15 cellular contexts compared by ENCODE assay signal in genomic region chr11:70212227-70212811, GRCh38. TPM values are rescaled to one million over a fixed set of nuclear protein-coding genes. Genes with fewer than 3 reads are reported as not detected.
DNase-seq lines count a peak whose midpoint lies in the region; ATAC-seq, FAIRE-seq and TF ChIP-seq lines count a peak whose summit lies in the region.
"Had no signal": no experiment of that assay in that cellular context is flagged by ENCODE, and none has a peak within 500 bp of the region (broad histone marks: within the 10 kb centered on the region; RNA-seq: fewer than 3 reads in every experiment).

No MANE protein-coding gene starts in this region.

- DNase-seq in GM23338 (ENCODE audit: low spot score), result peak; percentile 71
- no peak for DNase-seq in Panc1 (ENCODE audit: low read depth, low spot score)
- DNase-seq in hepatocyte (ENCODE audit: low spot score), result peak; percentile 59
- no peak for DNase-seq in NCI-H2107 (lab: John Stamatoyannopoulos, UW)
- no peak for DNase-seq in hypothalamus (lab: John Stamatoyannopoulos, UW)
- no peak for DNase-seq in RCC 7860 (ENCODE audit: low spot score)
- no peak for DNase-seq in NCI-H524 treated with DMSO at 0.1 percent for 48 hours (lab: John Stamatoyannopoulos, UW)
- DNase-seq: DND-41; NCI-H1105 treated with DMSO at 0.1 percent for 48 hours; NCI-H446; stimulated activated CD4-positive, alpha-beta T cell treated with anti-CD3 and anti-CD28 coated beads, Interleukin-4, amount 100 ng/mL, for 4 hours; stimulated activated naive B cell treated with anti-CD40 and anti-IgM and Interleukin-4, amounts not matched to agents 10 μg/mL and 1 μg/mL and 100 μg/mL, for 72 hours had no signal

- H4K20me1 ChIP-seq in GM23338 (replicated peaks; ENCODE audit: insufficient read depth) (peaks cover 7% of the 10 kb centered on the region; the same call in 1 of the 2 replicates), hepatocyte (ENCODE audit: insufficient read depth, poor library complexity, severe bottlenecking) (no peaks in the 10 kb centered on the region)

- TF ChIP-seq CTCF in GM23338 (conservative IDR thresholded peaks at IDR 0.05; ENCODE audit: low read depth in 2 of 2) (no peak), Panc1 (IDR thresholded peaks at IDR 0.05) (no peak), hepatocyte (IDR thresholded peaks at IDR 0.05; ENCODE audit: poor library complexity) (no peak), parathyroid adenoma (IDR thresholded peaks at IDR 0.05) (no peak)

- BruUV-seq in Panc1 (replicated peaks; lab: Mats Ljungman, UMichigan), result no TSS peak

- H3K4me3 ChIP-seq in GM23338 (no peak overlapping the region), Panc1 (ENCODE audit: low read depth in 2 of 2, low read length in 2 of 2) (peak overlapping the region; percentile 20 to 29), hepatocyte (no peak overlapping the region), parathyroid adenoma (ENCODE audit: low read depth, low read length) (no peak overlapping the region)

- no peaks in the 10 kb centered on the region for H3K9me2 ChIP-seq in GM23338 (ENCODE audit: insufficient read depth)
- no peaks in the 10 kb centered on the region for H3K9me2 ChIP-seq in hepatocyte (replicated peaks; ENCODE audit: insufficient read depth)

- peaks cover 23% of the 10 kb centered on the region for H3K36me3 Mint-ChIP-seq in GM23338 (ENCODE audit: low read depth)

- H3K4me3 Mint-ChIP-seq in GM23338, result no peak overlapping the region
- H3K4me3 Mint-ChIP-seq: stimulated activated naive B cell treated with anti-CD40 and anti-IgM and Interleukin-4, amounts not matched to agents 10 μg/mL and 1 μg/mL and 100 μg/mL, for 72 hours had no signal

- peaks cover 8% of the 10 kb centered on the region; the same call in 1 of the 2 replicates for H3F3A ChIP-seq in GM23338 (replicated peaks; ENCODE audit: low read depth)

- ATAC-seq in GM23338 (peak; percentile 46), Panc1 (peak; percentile 67)
- ATAC-seq: stimulated activated naive B cell treated with anti-CD40 and anti-IgM and Interleukin-4, amounts not matched to agents 10 μg/mL and 1 μg/mL and 100 μg/mL, for 72 hours had no signal

- in situ Hi-C loops in Panc1 (cut with HindIII; ENCODE audit: low pct_unique_long_range_greater_than_20kb, low sequenced_read_pairs), result no loop called here

- H3K4me2 ChIP-seq in GM23338, result 0 out of 2 replicates have a peak overlapping the region, but pooled peaks have one; percentile 20
- peak overlapping the region; percentile 62 for H3K4me2 ChIP-seq in hepatocyte
- H3K4me2 ChIP-seq in parathyroid adenoma (ENCODE audit: low read length), result no peak overlapping the region

- CTCF ChIA-PET in Panc1 (lab: Charles Lee), result interaction anchor here (0.6 kb wide), 1 partner anchor 447 kb away, joined by 4 read pairs; no protein-coding TSS in a partner anchor

- no peak for FAIRE-seq in RCC 7860 (lab: Jason Lieb, UNC)
- FAIRE-seq: colon had no signal

- intact Hi-C loops in Panc1 (cut with micrococcal nuclease; ENCODE audit: unreplicated experiment), result no loop called here

- H3K27ac ChIP-seq in GM23338 (ENCODE audit: low read depth) (peak overlapping the region; percentile 94; the same call in 1 of the 2 replicates), Panc1 (ENCODE audit: low read length) (peak overlapping the region; percentile 52), hepatocyte (no peak overlapping the region), parathyroid adenoma (no peak overlapping the region)
- H3K27ac ChIP-seq: right atrium auricular region had no signal

- peak overlapping the region; percentile 10; the same call in 1 of the 2 replicates for H3K27ac Mint-ChIP-seq in GM23338
- H3K27ac Mint-ChIP-seq: stimulated activated naive B cell treated with anti-CD40 and anti-IgM and Interleukin-4, amounts not matched to agents 10 μg/mL and 1 μg/mL and 100 μg/mL, for 72 hours had no signal

- H3K4me1 Mint-ChIP-seq in GM23338, result peaks cover 34% of the 10 kb centered on the region

- no peaks in the 10 kb centered on the region for H3K27me3 ChIP-seq in GM23338 (ENCODE audit: insufficient read depth)
- no peaks in the 10 kb centered on the region for H3K27me3 ChIP-seq in Panc1 (ENCODE audit: control insufficient read depth, insufficient read depth, low read length)
- H3K27me3 ChIP-seq in hepatocyte, result no peaks in the 10 kb centered on the region
- no peaks in the 10 kb centered on the region for H3K27me3 ChIP-seq in parathyroid adenoma (ENCODE audit: control insufficient read depth, insufficient read depth, low read length)
- H3K27me3 ChIP-seq: right atrium auricular region had no signal

- H3K9me3 Mint-ChIP-seq in GM23338, result no peaks in the 10 kb centered on the region
- H3K9me3 Mint-ChIP-seq: stimulated activated naive B cell treated with anti-CD40 and anti-IgM and Interleukin-4, amounts not matched to agents 10 μg/mL and 1 μg/mL and 100 μg/mL, for 72 hours had no signal

- H3K27me3 Mint-ChIP-seq in GM23338 (ENCODE audit: insufficient read depth, low read depth, poor library complexity), result peaks cover 4% of the 10 kb centered on the region

- H3K36me3 ChIP-seq in GM23338 (ENCODE audit: insufficient read depth), result no peaks in the 10 kb centered on the region; the same call in 1 of the 2 replicates
- H3K36me3 ChIP-seq in Panc1 (ENCODE audit: control insufficient read depth, insufficient read depth, low read length), result no peaks in the 10 kb centered on the region
- no peaks in the 10 kb centered on the region for H3K36me3 ChIP-seq in hepatocyte (replicated peaks; ENCODE audit: insufficient read depth, low read depth)
- no peaks in the 10 kb centered on the region for H3K36me3 ChIP-seq in parathyroid adenoma (ENCODE audit: control insufficient read depth, insufficient read depth, low read length)

- no peak overlapping the region for H3K9ac ChIP-seq in parathyroid adenoma

- POLR2A ChIA-PET in Panc1 (lab: Charles Lee), result interaction anchor here (0.5 kb wide), 1 partner anchor 59 kb away, joined by 7 read pairs; no protein-coding TSS in a partner anchor

- no peaks in the 10 kb centered on the region for H3K9me3 ChIP-seq in Panc1 (ENCODE audit: control insufficient read depth, insufficient read depth, low read depth, low read length)
- no peaks in the 10 kb centered on the region for H3K9me3 ChIP-seq in hepatocyte (ENCODE audit: low read depth)
- no peaks in the 10 kb centered on the region for H3K9me3 ChIP-seq in parathyroid adenoma (ENCODE audit: control insufficient read depth, low read length)
- H3K9me3 ChIP-seq: right atrium auricular region had no signal

- H2AFZ ChIP-seq in GM23338, result 0 out of 2 replicates have a peak overlapping the region, but pooled peaks have one; percentile 18
- H2AFZ ChIP-seq in hepatocyte, result no peak overlapping the region
- peak overlapping the region; percentile 38 for H2AFZ ChIP-seq in parathyroid adenoma

- H3K4me1 ChIP-seq in GM23338 (ENCODE audit: insufficient read depth) (peaks cover 33% of the 10 kb centered on the region), Panc1 (ENCODE audit: control insufficient read depth, insufficient read depth, low read length) (peaks cover 8% of the 10 kb centered on the region; the same call in 1 of the 2 replicates), hepatocyte (ENCODE audit: insufficient read depth) (no peaks in the 10 kb centered on the region), parathyroid adenoma (no peaks in the 10 kb centered on the region)

- H3K79me2 ChIP-seq in GM23338 (replicated peaks; ENCODE audit: insufficient read depth) (peaks cover 2% of the 10 kb centered on the region; the same call in 1 of the 2 replicates), hepatocyte (no peaks in the 10 kb centered on the region), parathyroid adenoma (no peaks in the 10 kb centered on the region)

- WGBS in hepatocyte (ENCODE audit: low lambda C conversion rate, missing lambda C conversion rate), result 45% methylated on average over 13 of the region's 13 CpGs

TF ChIP-seq in GM23338, 12 proteins besides CTCF, POLR2A, EP300 and RAD21:
- no peak for TF ChIP-seq STAT1 (IDR thresholded peaks at IDR 0.05; ENCODE audit: unreplicated experiment)
- TF ChIP-seq POLR2AphosphoS5 (IDR thresholded peaks at IDR 0.05; ENCODE audit: low read depth), result no peak
- TF ChIP-seq NANOG (IDR thresholded peaks at IDR 0.05; ENCODE audit: borderline replicate concordance), result no peak
- no peak for TF ChIP-seq JUNB (IDR thresholded peaks at IDR 0.05; ENCODE audit: unreplicated experiment)
- no peak for TF ChIP-seq ZNF331 (CRISPR knock-in tag; IDR thresholded peaks at IDR 0.05; ENCODE audit: low read depth)
- TF ChIP-seq ZNF114 (CRISPR knock-in tag; IDR thresholded peaks at IDR 0.05), result no peak
- TF ChIP-seq, protein P1, sequence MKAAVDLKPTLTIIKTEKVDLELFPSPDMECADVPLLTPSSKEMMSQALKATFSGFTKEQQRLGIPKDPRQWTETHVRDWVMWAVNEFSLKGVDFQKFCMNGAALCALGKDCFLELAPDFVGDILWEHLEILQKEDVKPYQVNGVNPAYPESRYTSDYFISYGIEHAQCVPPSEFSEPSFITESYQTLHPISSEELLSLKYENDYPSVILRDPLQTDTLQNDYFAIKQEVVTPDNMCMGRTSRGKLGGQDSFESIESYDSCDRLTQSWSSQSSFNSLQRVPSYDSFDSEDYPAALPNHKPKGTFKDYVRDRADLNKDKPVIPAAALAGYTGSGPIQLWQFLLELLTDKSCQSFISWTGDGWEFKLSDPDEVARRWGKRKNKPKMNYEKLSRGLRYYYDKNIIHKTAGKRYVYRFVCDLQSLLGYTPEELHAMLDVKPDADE (IDR thresholded peaks at IDR 0.05), result no peak

RNA-seq across cellular contexts. Expression of gene FADD, which starts 9.2 kb away (rescaled TPM):
- 50.6 and 65.8 TPM in 2 replicates for total RNA-seq in GM23338 (2014; rRNA removed; shearing (Covaris generic))
- polyA plus RNA-seq in GM23338 (2016; fragmentation: Nextera tagmentation; extraction: Ambion mirVana), result 19.6 and 19.7 TPM in 2 replicates
- total RNA-seq in Panc1 (2021; ENCODE audit: unreplicated experiment), result 47.3 TPM
- polyA plus RNA-seq in Panc1 (2012; ENCODE audit: insufficient read length), result 50.4 TPM
- 29.1 and 29.6 TPM in 2 replicates for total RNA-seq in hepatocyte
- polyA plus RNA-seq in hepatocyte, result 36.1 and 38.2 TPM in 2 replicates

RNA-seq across cellular contexts. Expression of gene PPFIA1, which starts 58.2 kb away (rescaled TPM):
- 62.0 and 66.6 TPM in 2 replicates for total RNA-seq in GM23338 (2014; rRNA removed; shearing (Covaris generic))
- polyA plus RNA-seq in GM23338 (2016; fragmentation: Nextera tagmentation; extraction: Ambion mirVana) (41.7 and 47.0 TPM in 2 replicates), hepatocyte (36.0 and 36.2 TPM in 2 replicates)
- total RNA-seq in Panc1 (2021; ENCODE audit: unreplicated experiment) (101 TPM), hepatocyte (39.6 and 58.4 TPM in 2 replicates)
- polyA plus RNA-seq in Panc1 (2012; ENCODE audit: insufficient read length), result 80.7 TPM

Comparison
In these comparisons a context has a peak if more than half of its experiments do, and no peak if none do; other contexts are left out.
1. DNase-seq: peak in GM23338 (single experiment) and hepatocyte (single experiment); none in Panc1 (single experiment), NCI-H2107 (single experiment), hypothalamus (0 of 51), RCC 7860 (single experiment) and NCI-H524 treated with DMSO at 0.1 percent for 48 hours (single experiment).
2. H3K27ac ChIP-seq: peak in GM23338 (single experiment) and Panc1 (single experiment); none in hepatocyte (single experiment) and parathyroid adenoma (single experiment).
3. H3K4me3 ChIP-seq: peak in Panc1 (2 of 2); none in GM23338 (single experiment), hepatocyte (single experiment) and parathyroid adenoma (single experiment).